ENCODE assay signal across 7 cellular contexts in genomic region chr4:9103148-9103524, GRCh38.
DNase-seq lines count a peak whose midpoint lies in the region; ATAC-seq and TF ChIP-seq lines count a peak whose summit lies in the region.
"Not testable (repeated sequence)": the region's sequence is repeated elsewhere in the genome, so short reads cannot be mapped to it uniquely, and the experiment has no call there.

No MANE protein-coding gene starts in this region.

- H3K36me3 Mint-ChIP-seq in Calu3 (ENCODE audit: insufficient read depth, unreplicated experiment); chondrocyte (ENCODE audit: low read depth); glutamatergic neuron (ENCODE audit: unreplicated experiment): not testable (repeated sequence)

- peak overlapping the region; percentile 40 for H3K4me3 Mint-ChIP-seq in Calu3 (ENCODE audit: low read depth, unreplicated experiment)
- H3K4me3 Mint-ChIP-seq in chondrocyte (ENCODE audit: unreplicated experiment); glutamatergic neuron (ENCODE audit: unreplicated experiment): not testable (repeated sequence)

- TF ChIP-seq POLR2A in IMR-90 (IDR thresholded peaks at IDR 0.05; ENCODE audit: low read depth, low read length); Peyer's patch (IDR thresholded peaks at IDR 0.05); prostate gland (IDR thresholded peaks at IDR 0.05): not testable (repeated sequence)

- ATAC-seq in IMR-90 (ENCODE audit: low read depth); lung (ENCODE audit: insufficient read depth, low FRiP score): not testable (repeated sequence)

- H3K9ac ChIP-seq in IMR-90 (ENCODE audit: low read depth, low read length), result not testable (repeated sequence)

- H3K14ac ChIP-seq in IMR-90 (replicated peaks; ENCODE audit: low read depth, low read length), result not testable (repeated sequence)

- H4K8ac ChIP-seq in IMR-90 (ENCODE audit: low read depth in 2 of 2, low read length in 2 of 2), result not testable (repeated sequence)

- H4K20me1 ChIP-seq in IMR-90 (ENCODE audit: insufficient read depth, low read length), result not testable (repeated sequence)

- H3K9me3 ChIP-seq in IMR-90 (ENCODE audit: control insufficient read depth, insufficient read depth, low read length); Peyer's patch; lung (ENCODE audit: control insufficient read depth in 2 of 2, insufficient read depth in 1 of 2, low read length in 1 of 2); prostate gland: not testable (repeated sequence)

- H3K27ac ChIP-seq in IMR-90 (ENCODE audit: insufficient read depth, low read length); Peyer's patch; lung (ENCODE audit: low read depth in 1 of 2, low read length in 1 of 2): not testable (repeated sequence)
- H3K27ac ChIP-seq in prostate gland, result peak overlapping the region; percentile 81 to 82

- intact Hi-C loops in Calu3 (cut with micrococcal nuclease; ENCODE audit: unreplicated experiment); IMR-90 (cut with micrococcal nuclease); prostate gland (cut with DNase I): not testable (repeated sequence)

- WGBS in IMR-90 (ENCODE audit: extremely low coverage in 2 of 2, insufficient read length in 1 of 2), 2 experiments, result no CpG with 5 or more reads among the region's 6 CpGs
- WGBS in lung, 2 donors, result 30 to 43% methylated on average over 6 of the region's 6 CpGs
- whole genome bisulfite sequencing in prostate gland, result 13% methylated on average over 6 of the region's 6 CpGs

- H3K79me1 ChIP-seq in IMR-90 (ENCODE audit: low read depth in 1 of 2, low read length in 2 of 2), result not testable (repeated sequence)

- CTCF ChIA-PET in Calu3 (lab: Charles Lee), result interaction anchor here (0.6 to 1.1 kb wide), 2 partner anchors 12 to 103 kb away, joined by 3 to 4 read pairs; no protein-coding TSS in a partner anchor
- CTCF ChIA-PET in IMR-90 (lab: Yijun Ruan, JAX), result interaction anchor here (0.6 kb wide), 1 partner anchor 45 kb away, joined by 3 read pairs; no protein-coding TSS in a partner anchor

- H3K4me1 Mint-ChIP-seq in Calu3 (ENCODE audit: low read depth, unreplicated experiment); chondrocyte (ENCODE audit: low read depth); glutamatergic neuron (ENCODE audit: low read depth, unreplicated experiment): not testable (repeated sequence)

- H3K9me3 Mint-ChIP-seq in Calu3 (ENCODE audit: low read depth, unreplicated experiment); chondrocyte (ENCODE audit: low read depth); glutamatergic neuron (ENCODE audit: unreplicated experiment): not testable (repeated sequence)

- H3K9me1 ChIP-seq in IMR-90 (ENCODE audit: insufficient read depth, low read length), result not testable (repeated sequence)

- not testable (repeated sequence) for H2AFZ ChIP-seq in IMR-90 (replicated peaks; ENCODE audit: low read length, poor library complexity)

- H2BK120ac ChIP-seq in IMR-90 (ENCODE audit: low read depth, low read length), result not testable (repeated sequence)

- POLR2A ChIA-PET in IMR-90 (lab: Charles Lee; ENCODE audit: unreplicated experiment), result not testable (repeated sequence)

- dilution Hi-C loops in IMR-90 (cut with HindIII; ENCODE audit: low sequenced_read_pairs, unreplicated experiment), result not testable (repeated sequence)

- H3K4me3 ChIP-seq in IMR-90 (ENCODE audit: insufficient read depth, low read depth, low read length); Peyer's patch; lung: not testable (repeated sequence)
- H3K4me3 ChIP-seq in prostate gland, result peak overlapping the region; percentile 19 to 33

- not testable (repeated sequence) for H2AK9ac ChIP-seq in IMR-90 (replicated peaks; ENCODE audit: low read depth, low read length, poor library complexity)

- H3K23ac ChIP-seq in IMR-90 (ENCODE audit: low read depth, low read length), result not testable (repeated sequence)

- not testable (repeated sequence) for H2BK15ac ChIP-seq in IMR-90 (ENCODE audit: low read depth, low read length)

- H3K4ac ChIP-seq in IMR-90 (ENCODE audit: low read depth, low read length), result not testable (repeated sequence)

- H3K27me3 ChIP-seq in IMR-90 (ENCODE audit: control insufficient read depth, insufficient read depth, low read length); Peyer's patch; lung (ENCODE audit: control insufficient read depth, insufficient read depth); prostate gland (replicated peaks; ENCODE audit: insufficient read depth): not testable (repeated sequence)

- TF ChIP-seq RAD21 in IMR-90 (IDR thresholded peaks at IDR 0.05; ENCODE audit: low read length), result not testable (repeated sequence)

- not testable (repeated sequence) for BruUV-seq in Calu3 (replicated peaks; lab: Mats Ljungman, UMichigan); IMR-90 (replicated peaks; lab: Mats Ljungman, UMichigan)

- not testable (repeated sequence) for H3K36me3 ChIP-seq in IMR-90 (ENCODE audit: control insufficient read depth, insufficient read depth, low read length); Peyer's patch; lung (ENCODE audit: control insufficient read depth in 2 of 2, insufficient read depth in 2 of 2, low read length in 2 of 2); prostate gland

- H2AK5ac ChIP-seq in IMR-90 (ENCODE audit: low read depth, low read length), result not testable (repeated sequence)

- in situ Hi-C loops in IMR-90 (cut with MboI; ENCODE audit: low sequenced_read_pairs), result loop anchor here (25.0 kb wide), 1 partner anchor 91 kb away; no protein-coding TSS in a partner anchor

- not testable (repeated sequence) for H3K56ac ChIP-seq in IMR-90 (ENCODE audit: extremely low read depth, insufficient read depth, low read length)

- H3K27me3 Mint-ChIP-seq in Calu3 (ENCODE audit: unreplicated experiment); chondrocyte (ENCODE audit: low read depth); glutamatergic neuron (ENCODE audit: unreplicated experiment): not testable (repeated sequence)

- not testable (repeated sequence) for H3K27ac Mint-ChIP-seq in Calu3 (ENCODE audit: unreplicated experiment); chondrocyte (ENCODE audit: unreplicated experiment); glutamatergic neuron (ENCODE audit: unreplicated experiment)

- H2BK5ac ChIP-seq in IMR-90 (ENCODE audit: low read depth, low read length, poor library complexity, severe bottlenecking), result not testable (repeated sequence)

- not testable (repeated sequence) for H2BK20ac ChIP-seq in IMR-90 (ENCODE audit: low read depth, low read length)

- peak; percentile 18 for TF ChIP-seq CTCF in Calu3 (IDR thresholded peaks at IDR 0.05; ENCODE audit: unreplicated experiment)
- TF ChIP-seq CTCF in IMR-90 (conservative IDR thresholded peaks at IDR 0.05; ENCODE audit: low read depth, low read length), result 0 out of 2 replicates have a peak, but pooled peaks have one; percentile 20
- peak in 4 of 6 experiments; percentile 15 to 31 (median 22) for TF ChIP-seq CTCF in Peyer's patch (IDR thresholded peaks at IDR 0.05)
- peak; percentile 54 for TF ChIP-seq CTCF in chondrocyte (IDR thresholded peaks at IDR 0.05)
- TF ChIP-seq CTCF in glutamatergic neuron (IDR thresholded peaks at IDR 0.05; ENCODE audit: partially characterized antibody, unreplicated experiment), result peak; percentile 58
- peak; percentile 1 for TF ChIP-seq CTCF in lung (IDR thresholded peaks at IDR 0.05; ENCODE audit: control extremely low read depth, extremely low read depth)
- TF ChIP-seq CTCF in prostate gland (IDR thresholded peaks at IDR 0.05), result peak in 3 of 4 experiments; percentile 53 to 61 (median 54)

- H4K91ac ChIP-seq in IMR-90 (ENCODE audit: insufficient read depth, low read depth, low read length), result not testable (repeated sequence)

- not testable (repeated sequence) for H3K4me2 ChIP-seq in IMR-90 (ENCODE audit: low read depth, low read length)

- not testable (repeated sequence) for DNase-seq in Calu3; IMR-90; Peyer's patch; chondrocyte (ENCODE audit: low spot score); glutamatergic neuron; lung (ENCODE audit: low spot score); prostate gland (ENCODE audit: low spot score)

- not testable (repeated sequence) for H3K4me1 ChIP-seq in IMR-90 (ENCODE audit: control insufficient read depth, insufficient read depth, low read length); Peyer's patch; lung (ENCODE audit: control insufficient read depth in 2 of 2, insufficient read depth in 2 of 2, low read length in 2 of 2); prostate gland (replicated peaks)

- H4K5ac ChIP-seq in IMR-90 (ENCODE audit: low read depth, low read length), result not testable (repeated sequence)

- not testable (repeated sequence) for H3K18ac ChIP-seq in IMR-90 (ENCODE audit: low read depth, low read length)

Comparison
In these comparisons a context has a peak if more than half of its experiments do, and no peak if none do; other contexts are left out.
1. CTCF ChIP-seq: peak in every context shown above with its lines; median percentile 58 in glutamatergic neuron; 54 in chondrocyte; 54 in prostate gland; 22 in Peyer's patch; 20 in IMR-90; 18 in Calu3; 1 in lung.